20 cellular contexts compared by ENCODE assay signal in the genomic region with DNA sequence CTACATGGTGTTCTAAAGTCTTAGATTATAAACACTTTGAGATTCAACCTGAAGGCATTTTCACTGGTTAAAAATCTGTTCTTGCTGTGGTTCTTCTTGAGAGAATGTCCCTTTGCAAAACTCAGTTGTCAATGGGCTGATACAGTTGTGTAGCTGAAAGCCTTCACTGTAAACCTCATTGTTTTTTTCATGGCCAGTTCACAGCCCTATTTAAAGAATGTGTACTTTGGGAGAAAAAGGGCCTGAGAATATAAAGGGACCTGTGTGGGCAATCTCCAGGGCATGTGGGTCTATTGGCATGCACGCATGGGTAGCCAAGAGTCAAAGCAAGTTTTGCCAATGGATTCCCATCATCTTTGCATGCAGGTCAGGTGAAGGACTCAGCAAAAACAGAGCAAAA. TPM values are rescaled to one million over a fixed set of nuclear protein-coding genes. Genes with fewer than 3 reads are reported as not detected.
DNase-seq lines count a peak whose midpoint lies in the region; ATAC-seq and TF ChIP-seq lines count a peak whose summit lies in the region.
"Had no signal": no experiment of that assay in that cellular context is flagged by ENCODE, and none has a peak within 500 bp of the region (broad histone marks: within the 10 kb centered on the region; RNA-seq: fewer than 3 reads in every experiment).

No MANE protein-coding gene starts in this region.

- POLR2A ChIA-PET in activated CD8-positive, alpha-beta T cell treated with anti-CD3 and anti-CD28 coated beads, Interleukin-2, amount 10 ng/mL, durations not matched to agents 7 days and 5 days (lab: Charles Lee): no interaction called here
- POLR2A ChIA-PET in activated CD8-positive, alpha-beta T cell treated with anti-CD3 and anti-CD28 coated beads for 36 hours (lab: Charles Lee): interaction anchor here (1.0 kb wide), 1 partner anchor 96 kb away, joined by 3 read pairs; no protein-coding TSS in a partner anchor

- H3K4me1 ChIP-seq in subcutaneous abdominal adipose tissue (ENCODE audit: control insufficient read depth in 5 of 5, insufficient read depth in 5 of 5, low read length in 5 of 5): peaks cover 10 to 50% (median 37%) of the 10 kb centered on the region in 5 donors
- H3K4me1 ChIP-seq: Peyer's patch had no signal

- H3K9ac ChIP-seq in subcutaneous abdominal adipose tissue (ENCODE audit: low read length in 5 of 5): no peak overlapping the region

- DNase-seq in activated CD8-positive, alpha-beta T cell treated with anti-CD3 and anti-CD28 coated beads, Interleukin-2, amount 10 ng/mL, durations not matched to agents 7 days and 5 days: no peak
- no peak for DNase-seq in activated CD8-positive, alpha-beta T cell treated with anti-CD3 and anti-CD28 coated beads for 36 hours
- peak; percentile 72 for DNase-seq in foreskin melanocyte
- DNase-seq in NOMO-1 treated with dmso at 0.1 percent for 144 hours (lab: John Stamatoyannopoulos, UW; ENCODE audit: unreplicated experiment): no peak
- DNase-seq in NCI-H1417 (lab: John Stamatoyannopoulos, UW): no peak
- DNase-seq in activated effector memory CD4-positive, alpha-beta T cell treated with anti-CD3 and anti-CD28 coated beads, Interleukin-2, amount 50 U/mL, for 16 hours: no peak
- DNase-seq: activated CD4-positive, alpha-beta T cell treated with anti-CD3 and anti-CD28 coated beads for 1 hour; activated T-cell treated with anti-CD3 and anti-CD28 coated beads, Interleukin-2, amount 50 U/mL, for 24 hours; DMS79 treated with DMSO at 0.1 percent for 48 hours; erythroblast; NCI-H510A treated with DMSO at 0.1 percent for 48 hours; Peyer's patch had no signal

- H3K4me3 Mint-ChIP-seq in activated CD8-positive, alpha-beta T cell treated with anti-CD3 and anti-CD28 coated beads, Interleukin-2, amount 10 ng/mL, durations not matched to agents 7 days and 5 days: peak overlapping the region; percentile 17
- H3K4me3 Mint-ChIP-seq in activated CD8-positive, alpha-beta T cell treated with anti-CD3 and anti-CD28 coated beads for 36 hours: no peak overlapping the region
- H3K4me3 Mint-ChIP-seq in activated T-helper 17 cell treated with anti-CD3 and anti-CD28 coated beads, Interleukin-2, amount 50 U/mL, for 72 hours: peak overlapping the region; percentile 28
- H3K4me3 Mint-ChIP-seq: activated naive CD4-positive, alpha-beta T cell treated with anti-CD3 and anti-CD28 coated beads for 36 hours; activated T-cell treated with anti-CD3 and anti-CD28 coated beads, Interleukin-2, amount 50 U/mL, for 24 hours had no signal

- no peaks in the 10 kb centered on the region for H3K36me3 Mint-ChIP-seq in activated CD8-positive, alpha-beta T cell treated with anti-CD3 and anti-CD28 coated beads, Interleukin-2, amount 10 ng/mL, durations not matched to agents 7 days and 5 days (ENCODE audit: low read depth)
- H3K36me3 Mint-ChIP-seq in activated CD8-positive, alpha-beta T cell treated with anti-CD3 and anti-CD28 coated beads for 36 hours (ENCODE audit: low read depth): no peaks in the 10 kb centered on the region
- no peaks in the 10 kb centered on the region for H3K36me3 Mint-ChIP-seq in activated T-helper 17 cell treated with anti-CD3 and anti-CD28 coated beads, Interleukin-2, amount 50 U/mL, for 72 hours (ENCODE audit: low read depth)

- H3K27ac Mint-ChIP-seq in activated CD8-positive, alpha-beta T cell treated with anti-CD3 and anti-CD28 coated beads, Interleukin-2, amount 10 ng/mL, durations not matched to agents 7 days and 5 days: peak overlapping the region; percentile 84
- no peak overlapping the region for H3K27ac Mint-ChIP-seq in activated CD8-positive, alpha-beta T cell treated with anti-CD3 and anti-CD28 coated beads for 36 hours
- no peak overlapping the region for H3K27ac Mint-ChIP-seq in activated T-helper 17 cell treated with anti-CD3 and anti-CD28 coated beads, Interleukin-2, amount 50 U/mL, for 72 hours
- H3K27ac Mint-ChIP-seq: progenitor cell of endocrine pancreas had no signal

- H3K4me1 Mint-ChIP-seq in activated CD8-positive, alpha-beta T cell treated with anti-CD3 and anti-CD28 coated beads, Interleukin-2, amount 10 ng/mL, durations not matched to agents 7 days and 5 days (ENCODE audit: low read depth): peaks cover 27% of the 10 kb centered on the region
- peaks cover 16% of the 10 kb centered on the region for H3K4me1 Mint-ChIP-seq in activated CD8-positive, alpha-beta T cell treated with anti-CD3 and anti-CD28 coated beads for 36 hours (ENCODE audit: low read depth)
- H3K4me1 Mint-ChIP-seq in activated T-helper 17 cell treated with anti-CD3 and anti-CD28 coated beads, Interleukin-2, amount 50 U/mL, for 72 hours: peaks cover 5% of the 10 kb centered on the region

- H3K27me3 Mint-ChIP-seq in activated CD8-positive, alpha-beta T cell treated with anti-CD3 and anti-CD28 coated beads, Interleukin-2, amount 10 ng/mL, durations not matched to agents 7 days and 5 days (ENCODE audit: low read depth): no peaks in the 10 kb centered on the region
- no peaks in the 10 kb centered on the region for H3K27me3 Mint-ChIP-seq in activated CD8-positive, alpha-beta T cell treated with anti-CD3 and anti-CD28 coated beads for 36 hours
- no peaks in the 10 kb centered on the region for H3K27me3 Mint-ChIP-seq in activated T-helper 17 cell treated with anti-CD3 and anti-CD28 coated beads, Interleukin-2, amount 50 U/mL, for 72 hours

- no peak for ATAC-seq in activated CD8-positive, alpha-beta T cell treated with anti-CD3 and anti-CD28 coated beads, Interleukin-2, amount 10 ng/mL, durations not matched to agents 7 days and 5 days
- no peak for ATAC-seq in activated CD8-positive, alpha-beta T cell treated with anti-CD3 and anti-CD28 coated beads for 36 hours
- ATAC-seq in activated T-helper 17 cell treated with anti-CD3 and anti-CD28 coated beads, Interleukin-2, amount 50 U/mL, for 72 hours (replicated peaks): no peak

- no peak overlapping the region for H3K4me3 ChIP-seq in subcutaneous abdominal adipose tissue (ENCODE audit: low read depth in 1 of 5, low read length in 5 of 5)
- H3K4me3 ChIP-seq: lung, Peyer's patch had no signal

- intact Hi-C loops in activated CD8-positive, alpha-beta T cell treated with anti-CD3 and anti-CD28 coated beads for 36 hours (cut with micrococcal nuclease): no loop called here

- no peak for TF ChIP-seq CTCF in activated CD8-positive, alpha-beta T cell treated with anti-CD3 and anti-CD28 coated beads for 36 hours (IDR thresholded peaks at IDR 0.05)

- H3K27ac ChIP-seq in subcutaneous abdominal adipose tissue (ENCODE audit: low read depth, low read length): peak overlapping the region; percentile 77

- H3K9me3 ChIP-seq in subcutaneous abdominal adipose tissue (ENCODE audit: control insufficient read depth in 5 of 5, low read length in 5 of 5): no peaks in the 10 kb centered on the region
- H3K9me3 ChIP-seq: Peyer's patch had no signal

- no peaks in the 10 kb centered on the region for H3K9me3 Mint-ChIP-seq in activated CD8-positive, alpha-beta T cell treated with anti-CD3 and anti-CD28 coated beads, Interleukin-2, amount 10 ng/mL, durations not matched to agents 7 days and 5 days (ENCODE audit: insufficient read depth)
- no peaks in the 10 kb centered on the region for H3K9me3 Mint-ChIP-seq in activated CD8-positive, alpha-beta T cell treated with anti-CD3 and anti-CD28 coated beads for 36 hours
- H3K9me3 Mint-ChIP-seq in activated T-helper 17 cell treated with anti-CD3 and anti-CD28 coated beads, Interleukin-2, amount 50 U/mL, for 72 hours: no peaks in the 10 kb centered on the region
- H3K9me3 Mint-ChIP-seq: activated naive CD4-positive, alpha-beta T cell treated with anti-CD3 and anti-CD28 coated beads for 36 hours; activated T-cell treated with anti-CD3 and anti-CD28 coated beads, Interleukin-2, amount 50 U/mL, for 24 hours had no signal

- H3K36me3 ChIP-seq in subcutaneous abdominal adipose tissue (ENCODE audit: control insufficient read depth in 5 of 5, insufficient read depth in 5 of 5, low read length in 5 of 5): no peaks in the 10 kb centered on the region
- H3K36me3 ChIP-seq: Peyer's patch had no signal

- H3K27me3 ChIP-seq in subcutaneous abdominal adipose tissue (ENCODE audit: control insufficient read depth in 5 of 5, insufficient read depth in 4 of 5, low read length in 5 of 5): peaks cover 0 to 6% (median 0%) of the 10 kb centered on the region in 5 donors
- H3K27me3 ChIP-seq: Peyer's patch had no signal

- CTCF ChIA-PET in activated CD8-positive, alpha-beta T cell treated with anti-CD3 and anti-CD28 coated beads, Interleukin-2, amount 10 ng/mL, durations not matched to agents 7 days and 5 days (lab: Charles Lee): interaction anchor here (0.5 to 1.9 kb wide), 2 partner anchors 9 to 25 kb away, joined by 3 to 5 read pairs; no protein-coding TSS in a partner anchor
- CTCF ChIA-PET in activated CD8-positive, alpha-beta T cell treated with anti-CD3 and anti-CD28 coated beads for 36 hours (lab: Charles Lee): interaction anchor here (0.7 to 1.6 kb wide), 2 partner anchors 9 kb away, joined by 3 to 6 read pairs; no protein-coding TSS in a partner anchor

RNA-seq across cellular contexts. Expression of a gene that starts 7.8 kb away (rescaled TPM):
- total RNA-seq in activated CD8-positive, alpha-beta T cell treated with anti-CD3 and anti-CD28 coated beads, Interleukin-2, amount 10 ng/mL, durations not matched to agents 7 days and 5 days: 10 to 100 TPM; 12.2 to 13.3 TPM
- 10 to 100 TPM; 13.4 to 14.2 TPM for total RNA-seq in activated CD8-positive, alpha-beta T cell treated with anti-CD3 and anti-CD28 coated beads for 36 hours
- 10 to 100 TPM; 13.6 to 18.3 TPM for total RNA-seq in activated T-helper 17 cell treated with anti-CD3 and anti-CD28 coated beads, Interleukin-2, amount 50 U/mL, for 72 hours

RNA-seq across cellular contexts. Expression of a gene that starts 41.8 kb away (rescaled TPM):
- total RNA-seq in activated CD8-positive, alpha-beta T cell treated with anti-CD3 and anti-CD28 coated beads, Interleukin-2, amount 10 ng/mL, durations not matched to agents 7 days and 5 days: not detected
- total RNA-seq in activated CD8-positive, alpha-beta T cell treated with anti-CD3 and anti-CD28 coated beads for 36 hours: not detected
- not detected for total RNA-seq in activated T-helper 17 cell treated with anti-CD3 and anti-CD28 coated beads, Interleukin-2, amount 50 U/mL, for 72 hours
- total RNA-seq: A172; activated CD8-positive, alpha-beta memory T cell treated with anti-CD3 and anti-CD28 coated beads for 36 hours; activated naive CD4-positive, alpha-beta T cell treated with anti-CD3 and anti-CD28 coated beads for 36 hours; T-helper 1 cell treated with Interleukin-12 subunit alpha and Interleukin-12 subunit beta and Interleukin-4 antibody, amounts not matched to agents 30 ng/mL and 1 ng/mL, for 36 hours had no signal
